Comparison of ENCODE assay signal across 21 cellular contexts in the genomic region with DNA sequence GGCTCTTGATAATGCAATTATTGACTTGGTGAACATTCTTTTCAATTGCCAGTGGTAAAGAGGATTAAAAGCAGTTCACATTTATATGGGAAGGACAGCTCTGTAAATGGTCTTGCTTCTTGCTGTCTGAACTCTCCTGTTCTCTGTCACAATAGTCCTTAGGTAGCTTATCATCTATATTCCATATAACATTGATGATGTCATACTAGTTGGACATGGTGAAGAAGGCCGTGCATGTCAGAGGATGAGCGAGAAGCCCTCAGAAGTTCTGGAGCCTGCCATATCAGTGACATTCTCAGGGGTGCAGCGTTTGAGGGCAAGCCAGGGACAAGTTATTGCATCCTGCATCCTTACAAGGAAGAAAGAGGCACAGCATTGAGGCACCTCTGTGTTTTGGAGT. TPM values are rescaled to one million over a fixed set of nuclear protein-coding genes. Genes with fewer than 3 reads are reported as not detected.
DNase-seq lines count a peak whose midpoint lies in the region; ATAC-seq, FAIRE-seq and TF ChIP-seq lines count a peak whose summit lies in the region.
"Had no signal": no experiment of that assay in that cellular context is flagged by ENCODE, and none has a peak within 500 bp of the region (broad histone marks: within the 10 kb centered on the region; RNA-seq: fewer than 3 reads in every experiment).

No MANE protein-coding gene starts in this region.

- H3K36me3 ChIP-seq in HepG2 (replicated peaks in 1 of 2; ENCODE audit: control insufficient read depth in 1 of 2, insufficient read depth in 2 of 2, low read length in 2 of 2) (peaks cover 0 to 3% of the 10 kb centered on the region in 2 experiments; a peak in 2 of 5 replicates), right lobe of liver (peaks cover 0 to 4% (median 0%) of the 10 kb centered on the region in 4 donors), aorta (ENCODE audit: control insufficient read depth in 1 of 2, insufficient read depth in 2 of 2, low read length in 1 of 2) (no peaks in the 10 kb centered on the region), stomach (peaks cover 0 to 8% (median 3%) of the 10 kb centered on the region in 4 donors)
- H3K36me3 ChIP-seq: Peyer's patch had no signal

- TF ChIP-seq CTCF in HepG2 (CRISPR knock-in tag; IDR thresholded peaks at IDR 0.05), result no peak
- TF ChIP-seq CTCF in right lobe of liver (IDR thresholded peaks at IDR 0.05), result no peak
- TF ChIP-seq CTCF in natural killer cell (IDR thresholded peaks at IDR 0.05), result no peak
- no peak for TF ChIP-seq CTCF in stomach (IDR thresholded peaks at IDR 0.05)
- no peak for TF ChIP-seq CTCF in Calu3 (IDR thresholded peaks at IDR 0.05; ENCODE audit: unreplicated experiment)

- no peak for DNase-seq in HepG2 (ENCODE audit: low spot score)
- no peak for DNase-seq in right lobe of liver
- DNase-seq in natural killer cell, result no peak
- DNase-seq in aorta, result peak; percentile 16 to 63
- no peak for DNase-seq in stomach
- DNase-seq in Calu3, result no peak
- DNase-seq: BE2C; CD4-positive, CD25-positive, alpha-beta regulatory T cell; EL; KBM-7; MV-4-11; NCI-H1694 treated with DMSO at 0.1 percent for 48 hours; NCI-H510A; NCI-H748 treated with DMSO at 0.1 percent for 48 hours; NK-92 treated with Interleukin-12 subunit alpha and Interleukin-12 subunit beta, amount 100 ng/mL, for 24 hours; Peyer's patch had no signal

- no peak overlapping the region for H2AFZ ChIP-seq in HepG2 (ENCODE audit: low read length)

- no peak overlapping the region for H3K4me2 ChIP-seq in HepG2 (ENCODE audit: low read depth, low read length)

- no peaks in the 10 kb centered on the region for H3K9me3 ChIP-seq in HepG2 (ENCODE audit: low read length)
- no peaks in the 10 kb centered on the region for H3K9me3 ChIP-seq in right lobe of liver
- H3K9me3 ChIP-seq in aorta (ENCODE audit: control insufficient read depth, low read length), result no peaks in the 10 kb centered on the region
- H3K9me3 ChIP-seq in stomach, result no peaks in the 10 kb centered on the region
- H3K9me3 ChIP-seq: BE2C, Caco-2, Peyer's patch had no signal

- H3K4me1 Mint-ChIP-seq in natural killer cell, result peaks cover 0 to 18% of the 10 kb centered on the region in 2 donors
- no peaks in the 10 kb centered on the region for H3K4me1 Mint-ChIP-seq in Calu3 (ENCODE audit: low read depth, unreplicated experiment)

- ATAC-seq in HepG2 (no peak), right lobe of liver (no peak), natural killer cell (no peak), aorta (ENCODE audit: low FRiP score) (no peak)
- ATAC-seq: Right ventricle myocardium inferior had no signal

- H3K27me3 ChIP-seq in HepG2 (ENCODE audit: control insufficient read depth in 1 of 2, insufficient read depth in 2 of 2, low read length in 2 of 2) (no peaks in the 10 kb centered on the region), right lobe of liver (no peaks in the 10 kb centered on the region), aorta (ENCODE audit: control insufficient read depth in 1 of 2, insufficient read depth in 2 of 2, low read length in 1 of 2) (no peaks in the 10 kb centered on the region), stomach (no peaks in the 10 kb centered on the region)
- H3K27me3 ChIP-seq: Peyer's patch had no signal

- H3K4me3 Mint-ChIP-seq in natural killer cell, result peak overlapping the region; percentile 68
- no peak overlapping the region for H3K4me3 Mint-ChIP-seq in Calu3 (ENCODE audit: low read depth, unreplicated experiment)

- no peaks in the 10 kb centered on the region for H3K36me3 Mint-ChIP-seq in natural killer cell
- peaks cover 54% of the 10 kb centered on the region for H3K36me3 Mint-ChIP-seq in Calu3 (ENCODE audit: insufficient read depth, unreplicated experiment)
- H3K36me3 Mint-ChIP-seq: CD4-positive, CD25-positive, alpha-beta regulatory T cell had no signal

- TF ChIP-seq EP300 in HepG2 (IDR thresholded peaks at IDR 0.05; ENCODE audit: low read depth in 2 of 2, low read length in 2 of 2), result no peak
- TF ChIP-seq EP300 in HepG2 (CRISPR knock-in tag; IDR thresholded peaks at IDR 0.05; ENCODE audit: borderline replicate concordance), result no peak
- TF ChIP-seq EP300 in stomach (IDR thresholded peaks at IDR 0.05), result no peak

- BruUV-seq in HepG2 (replicated peaks; lab: Mats Ljungman, UMichigan) (no TSS peak), Calu3 (replicated peaks; lab: Mats Ljungman, UMichigan) (no TSS peak)

- no peak overlapping the region for H3K9ac ChIP-seq in HepG2 (ENCODE audit: insufficient read depth, low read depth, low read length)

- no peaks in the 10 kb centered on the region for H3K79me2 ChIP-seq in HepG2 (ENCODE audit: insufficient read depth, low read length)

- H3K27me3 Mint-ChIP-seq in natural killer cell (ENCODE audit: low read depth in 2 of 2) (no peaks in the 10 kb centered on the region), Calu3 (ENCODE audit: unreplicated experiment) (no peaks in the 10 kb centered on the region)
- H3K27me3 Mint-ChIP-seq: CD4-positive, CD25-positive, alpha-beta regulatory T cell had no signal

- WGBS in HepG2 (ENCODE audit: low lambda C conversion rate), result 94% methylated on average over 3 of the region's 3 CpGs
- WGBS in right lobe of liver (ENCODE audit: insufficient coverage, low coverage, low lambda C conversion rate, missing lambda C conversion rate), result 70% methylated on average over 2 of the region's 3 CpGs
- 91 to 96% methylated on average over 3 of the region's 3 CpGs for WGBS in aorta, 2 donors
- WGBS in stomach, 5 donors, result 85 to 97% (median 90%) methylated on average over 3 of the region's 3 CpGs

- no peak for FAIRE-seq in HepG2 (lab: Jason Lieb, UNC)
- FAIRE-seq: GM12891, H1 had no signal

- TF ChIP-seq POLR2A in HepG2 (IDR thresholded peaks at IDR 0.05; ENCODE audit: insufficient read depth in 1 of 2, low read depth in 2 of 2, low read length in 2 of 2) (no peak), right lobe of liver (IDR thresholded peaks at IDR 0.05) (no peak), stomach (IDR thresholded peaks at IDR 0.05) (no peak)

- POLR2A ChIA-PET in HepG2 (lab: Yijun Ruan, JAX), result interaction anchor here (1.2 to 1.6 kb wide), 2 partner anchors 16 kb away, joined by 3 to 5 read pairs; no protein-coding TSS in a partner anchor

- CTCF ChIA-PET in HepG2 (lab: Yijun Ruan, JAX; ENCODE audit: low intra/inter-chr PET ratio, low total read pairs), result interaction anchor here (0.6 kb wide), 1 partner anchor 9 kb away, joined by 3 read pairs; no protein-coding TSS in a partner anchor
- CTCF ChIA-PET in Calu3 (lab: Charles Lee), result no interaction called here

- in situ Hi-C loops in HepG2 (cut with HindIII; ENCODE audit: extremely low pct_ligation_motif_present, low pct_unique_long_range_greater_than_20kb), result no loop called here

- no peak for TF ChIP-seq RAD21 in HepG2 (CRISPR knock-in tag; IDR thresholded peaks at IDR 0.05)

- no peak overlapping the region for H3K27ac Mint-ChIP-seq in natural killer cell
- H3K27ac Mint-ChIP-seq in Calu3 (ENCODE audit: unreplicated experiment), result no peak overlapping the region
- H3K27ac Mint-ChIP-seq: CD4-positive, CD25-positive, alpha-beta regulatory T cell had no signal

- H4K20me1 ChIP-seq in HepG2 (ENCODE audit: insufficient read depth, low read length), result no peaks in the 10 kb centered on the region

- H3K4me3 ChIP-seq in HepG2 (replicated peaks in 1 of 3; ENCODE audit: insufficient read depth in 1 of 3, low read depth in 2 of 3, low read length in 3 of 3) (no peak overlapping the region), right lobe of liver (no peak overlapping the region), aorta (ENCODE audit: low read length in 2 of 2) (no peak overlapping the region), stomach (no peak overlapping the region)
- H3K4me3 ChIP-seq: Peyer's patch had no signal

- intact Hi-C loops in HepG2 (cut with micrococcal nuclease; ENCODE audit: unreplicated experiment) (no loop called here), right lobe of liver (cut with DNase I) (no loop called here), natural killer cell (cut with micrococcal nuclease) (no loop called here), aorta (cut with DNase I) (no loop called here), stomach (cut with DNase I; ENCODE audit: low total_unique reads) (no loop called here), Calu3 (cut with micrococcal nuclease; ENCODE audit: unreplicated experiment) (no loop called here)

- H3K27ac ChIP-seq in HepG2 (ENCODE audit: extremely low read length, insufficient read depth, low read length) (no peak overlapping the region), right lobe of liver (no peak overlapping the region), aorta (ENCODE audit: low read depth in 1 of 2, low read length in 2 of 2) (no peak overlapping the region), stomach (no peak overlapping the region)
- H3K27ac ChIP-seq: Peyer's patch had no signal

- H3K4me1 ChIP-seq in HepG2 (ENCODE audit: insufficient read depth, low read length) (peaks cover 32% of the 10 kb centered on the region), right lobe of liver (peaks cover 0 to 11% (median 0%) of the 10 kb centered on the region in 4 donors), aorta (ENCODE audit: control insufficient read depth in 1 of 2, insufficient read depth in 2 of 2, low read length in 2 of 2) (no peaks in the 10 kb centered on the region), stomach (peaks cover 22 to 28% (median 23%) of the 10 kb centered on the region in 4 donors)
- H3K4me1 ChIP-seq: BE2C had no signal

- no peaks in the 10 kb centered on the region for H3K9me3 Mint-ChIP-seq in natural killer cell
- H3K9me3 Mint-ChIP-seq in Calu3 (ENCODE audit: low read depth, unreplicated experiment), result no peaks in the 10 kb centered on the region
- H3K9me3 Mint-ChIP-seq: CD4-positive, CD25-positive, alpha-beta regulatory T cell had no signal

RNA-seq across cellular contexts. Expression of a gene that starts 2.6 kb away (rescaled TPM):
- total RNA-seq in HepG2 (2016; rRNA removed; fragmentation: Illumina TruSeq; extraction: Trizol) (9.9 and 24.5 TPM in 2 replicates), right lobe of liver (10 to 100 TPM; 10.9 to 43.4 (median 26.7) TPM), natural killer cell (100 to 1,000 TPM; 166 to 204 (median 180) TPM), aorta (10 to 100 TPM; 36.5 to 78.8 TPM), stomach (100 to 1,000 TPM in 2 of 5 donors, 10 to 100 TPM in 3; 31.9 to 283 (median 81.2) TPM), Calu3 (2022) (80.9 and 83.2 TPM in 2 replicates)
- 17.8 and 21.3 TPM in 2 replicates for total RNA-seq in HepG2 (2016; cell fraction: cytosol; rRNA removed; fragmentation: Illumina TruSeq; extraction: Trizol; ENCODE audit: low read depth)
- total RNA-seq in HepG2 (2016; cell fraction: insoluble cytoplasmic fraction; rRNA removed; fragmentation: Illumina TruSeq; extraction: Trizol), result 10.7 and 27.7 TPM in 2 replicates
- total RNA-seq in HepG2 (2016; cell fraction: membrane; rRNA removed; fragmentation: Illumina TruSeq; extraction: Trizol), result 16.6 and 17.3 TPM in 2 replicates
- total RNA-seq in HepG2 (2016; cell fraction: nucleus; rRNA removed; fragmentation: Illumina TruSeq; extraction: Trizol), result 27.3 and 33.6 TPM in 2 replicates
- polyA plus RNA-seq in HepG2 (2011; rRNA removed) (42.7 and 43.1 TPM in 2 replicates), aorta (100 to 1,000 TPM in 1 of 2 donors, 10 to 100 TPM in 1; 28.4 to 544 TPM), stomach (100 to 1,000 TPM; 107 to 152 (median 129) TPM)
- polyA plus RNA-seq in HepG2 (2011; cell fraction: cytosol; rRNA removed), result 11.7 and 13.0 TPM in 2 replicates
- polyA plus RNA-seq in HepG2 (2011; cell fraction: nucleus; rRNA removed), result 163 and 176 TPM in 2 replicates
- 20.9 and 22.0 TPM in 2 replicates for polyA plus RNA-seq in HepG2 (2012)
- polyA plus RNA-seq in HepG2 (2016; cell fraction: cytosol; fragmentation: Illumina TruSeq; extraction: Trizol; ENCODE audit: low read depth), result 10.7 and 12.5 TPM in 2 replicates
- polyA plus RNA-seq in HepG2 (2016; cell fraction: insoluble cytoplasmic fraction; fragmentation: Illumina TruSeq; extraction: Trizol; ENCODE audit: low read depth), result 10.1 and 10.6 TPM in 2 replicates
- polyA plus RNA-seq in HepG2 (2016; cell fraction: membrane; fragmentation: Illumina TruSeq; extraction: Trizol; ENCODE audit: low read depth), result 12.3 and 13.1 TPM in 2 replicates
- 91.8 and 97.4 TPM in 2 replicates for polyA plus RNA-seq in HepG2 (2016; cell fraction: nucleus; fragmentation: Illumina TruSeq; extraction: Trizol; ENCODE audit: insufficient read depth, low read depth)
- polyA minus RNA-seq in HepG2 (2011; rRNA and poly(A)+ RNA removed; ENCODE audit: low replicate concordance), result 12.9 and 13.6 TPM in 2 replicates
- polyA minus RNA-seq in HepG2 (2011; cell fraction: cytosol; rRNA and poly(A)+ RNA removed), result 3.1 TPM in 2 replicates
- polyA minus RNA-seq in HepG2 (2011; cell fraction: nucleus; rRNA and poly(A)+ RNA removed), result 20.0 and 26.5 TPM in 2 replicates

RNA-seq across cellular contexts. Expression of a gene that starts 7.0 kb away (rescaled TPM):
- total RNA-seq in HepG2 (2016; rRNA removed; fragmentation: Illumina TruSeq; extraction: Trizol) (2.3 and 9.2 TPM in 2 replicates), right lobe of liver (10 to 100 TPM in 5 of 6 experiments, 1 to 10 TPM in 1; 3.8 to 30.7 (median 13.0) TPM), natural killer cell (10 to 100 TPM; 53.1 to 75.7 (median 55.5) TPM), aorta (10 to 100 TPM in 1 of 2 donors, 1 to 10 TPM in 1; 3.2 to 11.5 TPM), stomach (100 to 1,000 TPM in 2 of 5 donors, 10 to 100 TPM in 1, 1 to 10 TPM in 2; 6.6 to 164 (median 54.5) TPM), Calu3 (2022) (72.6 and 77.0 TPM in 2 replicates)
- 0.91 and 1.5 TPM in 2 replicates for total RNA-seq in HepG2 (2016; cell fraction: cytosol; rRNA removed; fragmentation: Illumina TruSeq; extraction: Trizol; ENCODE audit: low read depth)
- 1.4 and 10.1 TPM in 2 replicates for total RNA-seq in HepG2 (2016; cell fraction: insoluble cytoplasmic fraction; rRNA removed; fragmentation: Illumina TruSeq; extraction: Trizol)
- 1.9 and 2.4 TPM in 2 replicates for total RNA-seq in HepG2 (2016; cell fraction: membrane; rRNA removed; fragmentation: Illumina TruSeq; extraction: Trizol)
- total RNA-seq in HepG2 (2016; cell fraction: nucleus; rRNA removed; fragmentation: Illumina TruSeq; extraction: Trizol), result 11.6 and 16.2 TPM in 2 replicates
- polyA plus RNA-seq in HepG2 (2011; rRNA removed) (19.5 and 26.5 TPM in 2 replicates), aorta (1 to 10 TPM; 3.9 to 6.4 TPM), stomach (10 to 100 TPM in 2 of 3 donors, 1 to 10 TPM in 1; 9.8 to 31.8 (median 10.1) TPM)
- 4.5 and 5.2 TPM in 2 replicates for polyA plus RNA-seq in HepG2 (2011; cell fraction: cytosol; rRNA removed)
- polyA plus RNA-seq in HepG2 (2011; cell fraction: nucleus; rRNA removed), result 177 and 200 TPM in 2 replicates
- polyA plus RNA-seq in HepG2 (2012), result 15.0 and 23.3 TPM in 2 replicates
- 0.49 and 0.80 TPM in 2 replicates for polyA plus RNA-seq in HepG2 (2016; cell fraction: cytosol; fragmentation: Illumina TruSeq; extraction: Trizol; ENCODE audit: low read depth)
- polyA plus RNA-seq in HepG2 (2016; cell fraction: insoluble cytoplasmic fraction; fragmentation: Illumina TruSeq; extraction: Trizol; ENCODE audit: low read depth), result 2.0 and 2.6 TPM in 2 replicates
- polyA plus RNA-seq in HepG2 (2016; cell fraction: membrane; fragmentation: Illumina TruSeq; extraction: Trizol; ENCODE audit: low read depth), result 1.7 and 2.0 TPM in 2 replicates
- 62.6 and 63.1 TPM in 2 replicates for polyA plus RNA-seq in HepG2 (2016; cell fraction: nucleus; fragmentation: Illumina TruSeq; extraction: Trizol; ENCODE audit: insufficient read depth, low read depth)
- 7.0 and 8.4 TPM in 2 replicates for polyA minus RNA-seq in HepG2 (2011; rRNA and poly(A)+ RNA removed; ENCODE audit: low replicate concordance)
- polyA minus RNA-seq in HepG2 (2011; cell fraction: cytosol; rRNA and poly(A)+ RNA removed), result 0.79 and 1.7 TPM in 2 replicates
- polyA minus RNA-seq in HepG2 (2011; cell fraction: nucleus; rRNA and poly(A)+ RNA removed), result 21.3 and 22.5 TPM in 2 replicates

RNA-seq across cellular contexts. Expression of a gene that starts 15.4 kb away (rescaled TPM):
- total RNA-seq in HepG2 (2016; rRNA removed; fragmentation: Illumina TruSeq; extraction: Trizol) (2.1 and 2.6 TPM in 2 replicates), right lobe of liver (1 to 10 TPM in 1 of 6 experiments, under 1 TPM in 5; 0.15 to 1.7 (median 0.45) TPM), natural killer cell (under 1 TPM; 0.14 to 0.26 (median 0.18) TPM), aorta (under 1 TPM; 0.24 to 0.26 TPM), stomach (1 to 10 TPM in 2 of 5 donors, under 1 TPM in 3; 0.43 to 5.8 (median 0.89) TPM), Calu3 (2022) (2.9 and 3.1 TPM in 2 replicates)
- 0.10 and 0.18 TPM in 2 replicates for total RNA-seq in HepG2 (2016; cell fraction: cytosol; rRNA removed; fragmentation: Illumina TruSeq; extraction: Trizol; ENCODE audit: low read depth)
- total RNA-seq in HepG2 (2016; cell fraction: insoluble cytoplasmic fraction; rRNA removed; fragmentation: Illumina TruSeq; extraction: Trizol), result 1.6 and 2.3 TPM in 2 replicates
- total RNA-seq in HepG2 (2016; cell fraction: membrane; rRNA removed; fragmentation: Illumina TruSeq; extraction: Trizol), result 0.65 and 0.77 TPM in 2 replicates
- 1.8 and 2.3 TPM in 2 replicates for total RNA-seq in HepG2 (2016; cell fraction: nucleus; rRNA removed; fragmentation: Illumina TruSeq; extraction: Trizol)
- polyA plus RNA-seq in HepG2 (2011; rRNA removed) (1.3 and 2.2 TPM in 2 replicates), aorta (under 1 TPM; under 0.01 to 0.15 TPM), stomach (1 to 10 TPM in 1 of 3 donors, under 1 TPM in 2; 0.61 to 1.6 (median 0.81) TPM)
- 1.2 TPM in 2 replicates for polyA plus RNA-seq in HepG2 (2011; cell fraction: cytosol; rRNA removed)
- polyA plus RNA-seq in HepG2 (2011; cell fraction: nucleus; rRNA removed), result 4.1 and 4.5 TPM in 2 replicates
- 0.87 and 1.2 TPM in 2 replicates for polyA plus RNA-seq in HepG2 (2012)
- polyA plus RNA-seq in HepG2 (2016; cell fraction: cytosol; fragmentation: Illumina TruSeq; extraction: Trizol; ENCODE audit: low read depth), result 0.20 TPM in 2 replicates
- 1.7 and 2.3 TPM in 2 replicates for polyA plus RNA-seq in HepG2 (2016; cell fraction: insoluble cytoplasmic fraction; fragmentation: Illumina TruSeq; extraction: Trizol; ENCODE audit: low read depth)
- 0.47 and 0.71 TPM in 2 replicates for polyA plus RNA-seq in HepG2 (2016; cell fraction: membrane; fragmentation: Illumina TruSeq; extraction: Trizol; ENCODE audit: low read depth)
- 3.0 and 3.2 TPM in 2 replicates for polyA plus RNA-seq in HepG2 (2016; cell fraction: nucleus; fragmentation: Illumina TruSeq; extraction: Trizol; ENCODE audit: insufficient read depth, low read depth)
- 3.4 TPM in 1 of 2 replicates, not detected in the other for polyA minus RNA-seq in HepG2 (2011; rRNA and poly(A)+ RNA removed; ENCODE audit: low replicate concordance)
- polyA minus RNA-seq in HepG2 (2011; cell fraction: cytosol; rRNA and poly(A)+ RNA removed), result 1.5 and 2.2 TPM in 2 replicates
- polyA minus RNA-seq in HepG2 (2011; cell fraction: nucleus; rRNA and poly(A)+ RNA removed), result 1.4 and 1.5 TPM in 2 replicates
- polyA plus RNA-seq: CD4-positive, CD25-positive, alpha-beta regulatory T cell had no signal

RNA-seq across cellular contexts. Expression of a gene that starts 22.5 kb away (rescaled TPM):
- total RNA-seq in HepG2 (2016; rRNA removed; fragmentation: Illumina TruSeq; extraction: Trizol), result not detected in 2 replicates
- not detected in 2 replicates for total RNA-seq in HepG2 (2016; cell fraction: cytosol; rRNA removed; fragmentation: Illumina TruSeq; extraction: Trizol; ENCODE audit: low read depth)
- not detected in 2 replicates for total RNA-seq in HepG2 (2016; cell fraction: insoluble cytoplasmic fraction; rRNA removed; fragmentation: Illumina TruSeq; extraction: Trizol)
- not detected in 2 replicates for total RNA-seq in HepG2 (2016; cell fraction: membrane; rRNA removed; fragmentation: Illumina TruSeq; extraction: Trizol)
- not detected in 2 replicates for total RNA-seq in HepG2 (2016; cell fraction: nucleus; rRNA removed; fragmentation: Illumina TruSeq; extraction: Trizol)
- polyA plus RNA-seq in HepG2 (2011; rRNA removed), result 0.29 TPM in 1 of 2 replicates, not detected in the other
- 0.27 TPM in 1 of 2 replicates, not detected in the other for polyA plus RNA-seq in HepG2 (2011; cell fraction: cytosol; rRNA removed)
- polyA plus RNA-seq in HepG2 (2011; cell fraction: nucleus; rRNA removed), result not detected in 2 replicates
- polyA plus RNA-seq in HepG2 (2012), result not detected in 2 replicates
- polyA plus RNA-seq in HepG2 (2016; cell fraction: cytosol; fragmentation: Illumina TruSeq; extraction: Trizol; ENCODE audit: low read depth), result not detected in 2 replicates
- polyA plus RNA-seq in HepG2 (2016; cell fraction: insoluble cytoplasmic fraction; fragmentation: Illumina TruSeq; extraction: Trizol; ENCODE audit: low read depth), result not detected in 2 replicates
- polyA plus RNA-seq in HepG2 (2016; cell fraction: membrane; fragmentation: Illumina TruSeq; extraction: Trizol; ENCODE audit: low read depth), result not detected in 2 replicates
- not detected in 2 replicates for polyA plus RNA-seq in HepG2 (2016; cell fraction: nucleus; fragmentation: Illumina TruSeq; extraction: Trizol; ENCODE audit: insufficient read depth, low read depth)
- polyA minus RNA-seq in HepG2 (2011; rRNA and poly(A)+ RNA removed; ENCODE audit: low replicate concordance), result not detected in 2 replicates
- not detected in 2 replicates for polyA minus RNA-seq in HepG2 (2011; cell fraction: cytosol; rRNA and poly(A)+ RNA removed)
- polyA minus RNA-seq in HepG2 (2011; cell fraction: nucleus; rRNA and poly(A)+ RNA removed), result not detected in 2 replicates
- 1 to 10 TPM in 2 of 6 experiments, not detected in 4; 3.3 to 4.7 TPM for total RNA-seq in right lobe of liver
- total RNA-seq in natural killer cell, result not detected
- total RNA-seq in aorta, result not detected
- 1 to 10 TPM in 1 of 2 donors, not detected in 1; 1.5 TPM for polyA plus RNA-seq in aorta
- not detected for total RNA-seq in stomach
- polyA plus RNA-seq in stomach, result 1 to 10 TPM in 1 of 3 donors, under 1 TPM in 1, not detected in 1; 0.80 to 1.9 TPM
- total RNA-seq in Calu3 (2022), result not detected in 2 replicates
- total RNA-seq: Caco-2; CD4-positive, CD25-positive, alpha-beta regulatory T cell; H1; Peyer's patch; Right ventricle myocardium inferior had no signal
- polyA plus RNA-seq: CD4-positive, CD25-positive, alpha-beta regulatory T cell had no signal

RNA-seq across cellular contexts. Expression of a gene that starts 39.5 kb away (rescaled TPM):
- total RNA-seq in HepG2 (2016; rRNA removed; fragmentation: Illumina TruSeq; extraction: Trizol) (not detected in 2 replicates), right lobe of liver (1 to 10 TPM in 2 of 6 experiments, under 1 TPM in 2, not detected in 2; 0.07 to 1.4 (median 0.62) TPM), natural killer cell (1 to 10 TPM; 2.4 to 6.9 (median 5.3) TPM), aorta (under 1 TPM; 0.29 to 0.63 TPM), stomach (not detected), Calu3 (2022) (1.6 and 3.0 TPM in 2 replicates)
- not detected in 2 replicates for total RNA-seq in HepG2 (2016; cell fraction: cytosol; rRNA removed; fragmentation: Illumina TruSeq; extraction: Trizol; ENCODE audit: low read depth)
- total RNA-seq in HepG2 (2016; cell fraction: insoluble cytoplasmic fraction; rRNA removed; fragmentation: Illumina TruSeq; extraction: Trizol), result not detected in 2 replicates
- total RNA-seq in HepG2 (2016; cell fraction: membrane; rRNA removed; fragmentation: Illumina TruSeq; extraction: Trizol), result not detected in 2 replicates
- total RNA-seq in HepG2 (2016; cell fraction: nucleus; rRNA removed; fragmentation: Illumina TruSeq; extraction: Trizol), result not detected in 2 replicates
- polyA plus RNA-seq in HepG2 (2011; rRNA removed) (0.11 and 0.17 TPM in 2 replicates), aorta (not detected), stomach (under 1 TPM in 2 of 3 donors, not detected in 1; 0.25 to 0.46 TPM)
- 0.09 TPM in 2 replicates for polyA plus RNA-seq in HepG2 (2011; cell fraction: cytosol; rRNA removed)
- polyA plus RNA-seq in HepG2 (2011; cell fraction: nucleus; rRNA removed), result 0.68 and 0.81 TPM in 2 replicates
- polyA plus RNA-seq in HepG2 (2012), result 0.12 and 0.47 TPM in 2 replicates
- 0.03 TPM in 1 of 2 replicates, not detected in the other for polyA plus RNA-seq in HepG2 (2016; cell fraction: cytosol; fragmentation: Illumina TruSeq; extraction: Trizol; ENCODE audit: low read depth)
- not detected in 2 replicates for polyA plus RNA-seq in HepG2 (2016; cell fraction: insoluble cytoplasmic fraction; fragmentation: Illumina TruSeq; extraction: Trizol; ENCODE audit: low read depth)
- not detected in 2 replicates for polyA plus RNA-seq in HepG2 (2016; cell fraction: membrane; fragmentation: Illumina TruSeq; extraction: Trizol; ENCODE audit: low read depth)
- 0.09 TPM in 1 of 2 replicates, not detected in the other for polyA plus RNA-seq in HepG2 (2016; cell fraction: nucleus; fragmentation: Illumina TruSeq; extraction: Trizol; ENCODE audit: insufficient read depth, low read depth)
- 0.24 and 1.1 TPM in 2 replicates for polyA minus RNA-seq in HepG2 (2011; rRNA and poly(A)+ RNA removed; ENCODE audit: low replicate concordance)
- polyA minus RNA-seq in HepG2 (2011; cell fraction: cytosol; rRNA and poly(A)+ RNA removed), result 0.26 and 0.49 TPM in 2 replicates
- 0.13 and 0.50 TPM in 2 replicates for polyA minus RNA-seq in HepG2 (2011; cell fraction: nucleus; rRNA and poly(A)+ RNA removed)
- total RNA-seq: A172, H1, Right ventricle myocardium inferior had no signal
- polyA plus RNA-seq: H1 had no signal

Comparison
In these comparisons a context has a peak if more than half of its experiments do, and no peak if none do; other contexts are left out.
1. DNase-seq: peak in aorta (2 of 2); none in HepG2 (single experiment), right lobe of liver (0 of 3), natural killer cell (single experiment), stomach (single experiment) and Calu3 (single experiment).